In genomic region chr5:150163547-150164059, GRCh38 we compare ENCODE assay signal across 11 cellular contexts. TPM values are rescaled to one million over a fixed set of nuclear protein-coding genes. Genes with fewer than 3 reads are reported as not detected.
DNase-seq lines count a peak whose midpoint lies in the region; ATAC-seq and TF ChIP-seq lines count a peak whose summit lies in the region.
"Had no signal": no experiment of that assay in that cellular context is flagged by ENCODE, and none has a peak within 500 bp of the region (broad histone marks: within the 10 kb centered on the region; RNA-seq: fewer than 3 reads in every experiment).

No MANE protein-coding gene starts in this region.

- H3K4me1 ChIP-seq in neuronal stem cell (ENCODE audit: control insufficient read depth in 2 of 2, insufficient read depth in 1 of 2, low read depth in 1 of 2, low read length in 2 of 2): peaks cover 14 to 16% of the 10 kb centered on the region in 2 donors

- no peak overlapping the region for H3K9ac ChIP-seq in neuronal stem cell (ENCODE audit: low read depth, low read length, poor library complexity)

- peak overlapping the region; percentile 36 for H2AFZ ChIP-seq in neuronal stem cell (ENCODE audit: low read length)

- no peak overlapping the region for H4K91ac ChIP-seq in neuronal stem cell (ENCODE audit: low read depth, low read length, poor library complexity)

- no peak for ATAC-seq in GM19463 (IDR thresholded peaks at IDR 0.05; ENCODE audit: unreplicated experiment)

- no peak overlapping the region for H2BK12ac ChIP-seq in neuronal stem cell (ENCODE audit: low read length)

- no peak overlapping the region for H3K23ac ChIP-seq in neuronal stem cell (ENCODE audit: low read depth, low read length, poor library complexity)

- no peak overlapping the region for H3K27ac ChIP-seq in neuronal stem cell (replicated peaks; ENCODE audit: low read length)
- H3K27ac ChIP-seq: C4-2B, epithelial cell of prostate had no signal

- no peak overlapping the region for H3K4ac ChIP-seq in neuronal stem cell (ENCODE audit: low read length)

- DNase-seq in AG09309 (ENCODE audit: low read depth) (no peak), NCI-H446 treated with DMSO at 0.1 percent for 48 hours (lab: John Stamatoyannopoulos, UW) (peak; percentile 18), fibroblast of peridontal ligament (ENCODE audit: extremely low read depth) (peak; percentile 26), neuronal stem cell (ENCODE audit: low spot score) (no peak), NK-92 (lab: John Stamatoyannopoulos, UW; ENCODE audit: unreplicated experiment) (no peak), NCI-H146 (lab: John Stamatoyannopoulos, UW) (no peak), activated T-cell treated with anti-CD3 and anti-CD28 coated beads for 4 hours (no peak)
- DNase-seq: activated B cell treated with CpG ODN at 0.5 μM for 24 hours had no signal

- H3K4me2 ChIP-seq in neuronal stem cell (ENCODE audit: insufficient read depth, low read length, poor library complexity, severe bottlenecking): no peak overlapping the region

- H3K27me3 ChIP-seq in neuronal stem cell (ENCODE audit: control insufficient read depth in 3 of 3, insufficient read depth in 3 of 3, low read depth in 1 of 3, low read length in 3 of 3): peaks cover 7 to 30% (median 9%) of the 10 kb centered on the region in 3 experiments

- no peak overlapping the region for H3K4me3 ChIP-seq in AG09309 (ENCODE audit: control insufficient read depth, low read depth, low read length)
- H3K4me3 ChIP-seq in neuronal stem cell (ENCODE audit: low read length in 2 of 2): no peak overlapping the region

- H3K79me1 ChIP-seq in neuronal stem cell (ENCODE audit: low read depth, low read length): no peaks in the 10 kb centered on the region

- H3K18ac ChIP-seq in neuronal stem cell (ENCODE audit: low read length): peak overlapping the region; percentile 64

- H3K36me3 ChIP-seq in neuronal stem cell (replicated peaks in 1 of 2; ENCODE audit: control insufficient read depth in 2 of 2, insufficient read depth in 2 of 2, low read length in 2 of 2): no peaks in the 10 kb centered on the region

- H4K8ac ChIP-seq in neuronal stem cell (ENCODE audit: low read depth, low read length): no peak overlapping the region

- peak overlapping the region; percentile 33 for H2AK5ac ChIP-seq in neuronal stem cell (ENCODE audit: low read depth, low read length)

- no peak overlapping the region for H2BK120ac ChIP-seq in neuronal stem cell (ENCODE audit: low read depth, low read length)

- no peaks in the 10 kb centered on the region for H3K9me3 ChIP-seq in neuronal stem cell (replicated peaks in 1 of 2; ENCODE audit: control insufficient read depth in 2 of 2, insufficient read depth in 1 of 2, low read depth in 1 of 2, low read length in 2 of 2)

- no CpG with 5 or more reads among the region's 13 CpGs for WGBS in neuronal stem cell (ENCODE audit: extremely low coverage in 2 of 2, insufficient read length in 2 of 2, insufficient replicate concordance in 1 of 2), 2 donors

- H2BK15ac ChIP-seq in neuronal stem cell (ENCODE audit: low read length): no peak overlapping the region

- H3K14ac ChIP-seq in neuronal stem cell (ENCODE audit: low read length): no peak overlapping the region

- peak overlapping the region; percentile 78 for H2BK5ac ChIP-seq in neuronal stem cell (ENCODE audit: low read length)

- TF ChIP-seq CTCF in AG09309 (IDR thresholded peaks at IDR 0.05; ENCODE audit: control insufficient read depth, insufficient read depth, low read depth, low read length, missing control alignments): peak; percentile 16

RNA-seq across cellular contexts. Expression of gene CDX1, which starts 3.0 kb away (rescaled TPM):
- polyA plus RNA-seq in neuronal stem cell (2013, experiment 1 of 2): 0.10 TPM
- 0.10 TPM for polyA plus RNA-seq in neuronal stem cell (2013, experiment 2 of 2)

RNA-seq across cellular contexts. Expression of gene PDGFRB, which starts 8.0 kb away (rescaled TPM):
- 11.0 TPM for polyA plus RNA-seq in neuronal stem cell (2013, experiment 1 of 2)
- polyA plus RNA-seq in neuronal stem cell (2013, experiment 2 of 2): 11.2 TPM

RNA-seq across cellular contexts. Expression of gene SLC6A7, which starts 26.3 kb away (rescaled TPM):
- not detected for polyA plus RNA-seq in neuronal stem cell (2013, experiment 1 of 2)
- polyA plus RNA-seq in neuronal stem cell (2013, experiment 2 of 2): 0.01 TPM

Comparison
In these comparisons a context has a peak if more than half of its experiments do, and no peak if none do; other contexts are left out.
1. DNase-seq: peak in NCI-H446 treated with DMSO at 0.1 percent for 48 hours (single experiment) and fibroblast of peridontal ligament (single experiment); none in AG09309 (single experiment), neuronal stem cell (single experiment), NK-92 (single experiment), NCI-H146 (single experiment) and activated T-cell treated with anti-CD3 and anti-CD28 coated beads for 4 hours (single experiment).